14 cellular contexts compared by ENCODE assay signal in the genomic region with DNA sequence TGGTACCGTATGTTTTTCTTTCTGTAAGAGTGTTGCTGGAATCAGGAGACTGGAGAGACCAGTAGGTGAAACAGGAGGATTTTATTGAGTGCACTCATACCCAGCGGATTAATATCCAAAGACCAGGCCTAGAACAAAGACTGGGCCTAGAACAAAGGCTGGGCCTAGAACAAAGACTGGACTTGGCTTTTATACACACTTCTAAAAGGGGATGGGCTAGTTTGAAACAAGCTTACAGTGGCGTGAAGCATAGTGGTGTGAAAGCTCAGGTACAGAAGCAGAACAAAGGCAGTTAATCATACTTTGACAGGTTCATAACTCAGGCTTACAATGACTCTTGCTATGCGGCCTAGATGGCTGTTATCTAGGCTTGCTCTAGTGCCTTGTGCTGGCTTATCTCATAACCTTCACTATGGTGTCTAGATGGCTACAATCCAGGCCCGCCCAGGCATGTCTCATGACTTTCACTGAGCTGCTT.
DNase-seq lines count a peak whose midpoint lies in the region; ATAC-seq, FAIRE-seq and TF ChIP-seq lines count a peak whose summit lies in the region.
"Had no signal": no experiment of that assay in that cellular context is flagged by ENCODE, and none has a peak within 500 bp of the region (broad histone marks: within the 10 kb centered on the region; RNA-seq: fewer than 3 reads in every experiment).

No MANE protein-coding gene starts in this region.

- H2AFZ ChIP-seq in OCI-LY7 (ENCODE audit: low read length) (no peak overlapping the region), endothelial cell of umbilical vein (ENCODE audit: low read depth, low read length) (no peak overlapping the region)

- dilution Hi-C loops in endothelial cell of umbilical vein (cut with MboI; ENCODE audit: extremely low pct_ligation_motif_present, low sequenced_read_pairs) = no loop called here

- TF ChIP-seq CTCF in activated CD8-positive, alpha-beta T cell treated with anti-CD3 and anti-CD28 coated beads for 36 hours (IDR thresholded peaks at IDR 0.05) = no peak
- TF ChIP-seq CTCF in OCI-LY7 (conservative IDR thresholded peaks at IDR 0.05; ENCODE audit: low read length) = no peak
- no peak for TF ChIP-seq CTCF in endothelial cell of umbilical vein (IDR thresholded peaks at IDR 0.05; ENCODE audit: extremely low read depth in 1 of 2, insufficient read depth in 1 of 2, low read depth in 1 of 2, low read length in 2 of 2)

- H3K36me3 ChIP-seq in OCI-LY7 (ENCODE audit: insufficient read depth, low read length) (peaks cover 56% of the 10 kb centered on the region), endothelial cell of umbilical vein (ENCODE audit: control insufficient read depth in 2 of 2, extremely low read depth in 1 of 2, insufficient read depth in 2 of 2, low read length in 2 of 2) (peaks cover 0 to 4% of the 10 kb centered on the region in 2 experiments)

- no peak overlapping the region for H3K27ac ChIP-seq in OCI-LY7 (ENCODE audit: low read depth, low read length, poor library complexity, severe bottlenecking)
- no peak overlapping the region for H3K27ac ChIP-seq in endothelial cell of umbilical vein (ENCODE audit: insufficient read depth, low read depth, low read length)

- no peak for TF ChIP-seq POLR2A in endothelial cell of umbilical vein (IDR thresholded peaks at IDR 0.05; ENCODE audit: low read depth, low read length)

- no peaks in the 10 kb centered on the region for H3K27me3 Mint-ChIP-seq in activated CD8-positive, alpha-beta T cell treated with anti-CD3 and anti-CD28 coated beads for 36 hours
- no peaks in the 10 kb centered on the region for H3K27me3 Mint-ChIP-seq in activated CD8-positive, alpha-beta T cell treated with anti-CD3 and anti-CD28 coated beads, Interleukin-2, amount 10 ng/mL, durations not matched to agents 7 days and 5 days (ENCODE audit: low read depth)
- no peaks in the 10 kb centered on the region for H3K27me3 Mint-ChIP-seq in stimulated activated naive B cell treated with anti-CD40 and anti-IgM and Interleukin-4, amounts not matched to agents 10 μg/mL and 1 μg/mL and 100 μg/mL, for 72 hours
- H3K27me3 Mint-ChIP-seq: activated CD4-positive, alpha-beta memory T cell treated with anti-CD3 and anti-CD28 coated beads, Interleukin-2, amount 10 ng/mL, durations not matched to agents 7 days and 5 days had no signal

- H3K27me3 ChIP-seq in endothelial cell of umbilical vein (ENCODE audit: control insufficient read depth in 2 of 2, insufficient read depth in 2 of 2, low read length in 2 of 2) = no peaks in the 10 kb centered on the region

- H3K4me2 ChIP-seq in OCI-LY7 (ENCODE audit: low read length) = no peak overlapping the region
- H3K4me2 ChIP-seq in endothelial cell of umbilical vein (ENCODE audit: insufficient read depth, low read length) = no peak overlapping the region

- H3K9me2 ChIP-seq in OCI-LY7 (ENCODE audit: insufficient read depth, low read length) = no peaks in the 10 kb centered on the region

- DNase-seq in activated CD8-positive, alpha-beta T cell treated with anti-CD3 and anti-CD28 coated beads for 36 hours = peak; percentile 6
- DNase-seq in activated CD8-positive, alpha-beta T cell treated with anti-CD3 and anti-CD28 coated beads, Interleukin-2, amount 10 ng/mL, durations not matched to agents 7 days and 5 days = no peak
- DNase-seq in OCI-LY7 (ENCODE audit: low spot score) (peak; percentile 40), endothelial cell of umbilical vein (ENCODE audit: low read depth, low spot score) (peak; percentile 11), SW480 (ENCODE audit: low spot score) (no peak), mesenteric fat pad (ENCODE audit: low spot score) (no peak), islet precursor cell (no peak)
- DNase-seq in stimulated activated naive B cell treated with anti-CD40 and anti-IgM and Interleukin-4, amounts not matched to agents 10 μg/mL and 1 μg/mL and 100 μg/mL, for 72 hours = no peak
- DNase-seq: activated CD4-positive, alpha-beta memory T cell treated with anti-CD3 and anti-CD28 coated beads, Interleukin-2, amount 10 ng/mL, durations not matched to agents 7 days and 5 days; activated gamma-delta T cell; caudate nucleus; NCI-H1694 treated with DMSO at 0.1 percent for 48 hours; NCI-H82; posterior cingulate gyrus had no signal

- H3K9me3 ChIP-seq in OCI-LY7 (ENCODE audit: low read length) (peaks cover 30% of the 10 kb centered on the region), endothelial cell of umbilical vein (replicated peaks; ENCODE audit: control insufficient read depth, insufficient read depth, low read length) (peaks cover 3% of the 10 kb centered on the region)

- intact Hi-C loops in activated CD8-positive, alpha-beta T cell treated with anti-CD3 and anti-CD28 coated beads for 36 hours (cut with micrococcal nuclease) = no loop called here
- intact Hi-C loops in OCI-LY7 (cut with micrococcal nuclease; ENCODE audit: unreplicated experiment) (no loop called here), endothelial cell of umbilical vein (cut with micrococcal nuclease) (no loop called here)

- H3K9me3 Mint-ChIP-seq in activated CD8-positive, alpha-beta T cell treated with anti-CD3 and anti-CD28 coated beads for 36 hours = peaks cover 31% of the 10 kb centered on the region
- H3K9me3 Mint-ChIP-seq in activated CD8-positive, alpha-beta T cell treated with anti-CD3 and anti-CD28 coated beads, Interleukin-2, amount 10 ng/mL, durations not matched to agents 7 days and 5 days (ENCODE audit: insufficient read depth) = peaks cover 38% of the 10 kb centered on the region
- peaks cover 5 to 18% of the 10 kb centered on the region in 2 donors for H3K9me3 Mint-ChIP-seq in stimulated activated naive B cell treated with anti-CD40 and anti-IgM and Interleukin-4, amounts not matched to agents 10 μg/mL and 1 μg/mL and 100 μg/mL, for 72 hours

- BruUV-seq in OCI-LY7 (replicated peaks; lab: Mats Ljungman, UMichigan) (no TSS peak), endothelial cell of umbilical vein (replicated peaks; lab: Mats Ljungman, UMichigan) (no TSS peak)

- POLR2A ChIA-PET in activated CD8-positive, alpha-beta T cell treated with anti-CD3 and anti-CD28 coated beads for 36 hours (lab: Charles Lee) = interaction anchor here (0.6 kb wide), 1 partner anchor 48 kb away, joined by 3 read pairs; no protein-coding TSS in a partner anchor
- POLR2A ChIA-PET in activated CD8-positive, alpha-beta T cell treated with anti-CD3 and anti-CD28 coated beads, Interleukin-2, amount 10 ng/mL, durations not matched to agents 7 days and 5 days (lab: Charles Lee) = no interaction called here
- POLR2A ChIA-PET in OCI-LY7 (lab: Charles Lee) = no interaction called here
- POLR2A ChIA-PET in endothelial cell of umbilical vein (lab: Charles Lee) = no interaction called here

- H3K9ac ChIP-seq in endothelial cell of umbilical vein (replicated peaks; ENCODE audit: extremely low read depth, insufficient read depth, low read length) = no peak overlapping the region

- no peak for ATAC-seq in activated CD8-positive, alpha-beta T cell treated with anti-CD3 and anti-CD28 coated beads for 36 hours
- no peak for ATAC-seq in activated CD8-positive, alpha-beta T cell treated with anti-CD3 and anti-CD28 coated beads, Interleukin-2, amount 10 ng/mL, durations not matched to agents 7 days and 5 days
- ATAC-seq in stimulated activated naive B cell treated with anti-CD40 and anti-IgM and Interleukin-4, amounts not matched to agents 10 μg/mL and 1 μg/mL and 100 μg/mL, for 72 hours (replicated peaks) = no peak

- no peaks in the 10 kb centered on the region for H3K4me1 ChIP-seq in OCI-LY7 (ENCODE audit: insufficient read depth, low read length, poor library complexity, severe bottlenecking)
- H3K4me1 ChIP-seq in endothelial cell of umbilical vein (ENCODE audit: control insufficient read depth, extremely low read depth, insufficient read depth, low read length) = no peaks in the 10 kb centered on the region

- no peaks in the 10 kb centered on the region for H4K20me1 ChIP-seq in OCI-LY7 (ENCODE audit: insufficient read depth, low read length)
- no peaks in the 10 kb centered on the region for H4K20me1 ChIP-seq in endothelial cell of umbilical vein (replicated peaks; ENCODE audit: control insufficient read depth, extremely low read depth, insufficient read depth, low read length)

- peaks cover 72% of the 10 kb centered on the region for H3K36me3 Mint-ChIP-seq in activated CD8-positive, alpha-beta T cell treated with anti-CD3 and anti-CD28 coated beads for 36 hours (ENCODE audit: low read depth)
- H3K36me3 Mint-ChIP-seq in activated CD8-positive, alpha-beta T cell treated with anti-CD3 and anti-CD28 coated beads, Interleukin-2, amount 10 ng/mL, durations not matched to agents 7 days and 5 days (ENCODE audit: low read depth) = peaks cover 72% of the 10 kb centered on the region
- H3K36me3 Mint-ChIP-seq in stimulated activated naive B cell treated with anti-CD40 and anti-IgM and Interleukin-4, amounts not matched to agents 10 μg/mL and 1 μg/mL and 100 μg/mL, for 72 hours = peaks cover 49 to 64% of the 10 kb centered on the region in 2 donors

- no peaks in the 10 kb centered on the region for H3K79me2 ChIP-seq in OCI-LY7 (ENCODE audit: insufficient read depth, low read depth, low read length)
- no peaks in the 10 kb centered on the region for H3K79me2 ChIP-seq in endothelial cell of umbilical vein (ENCODE audit: control insufficient read depth, insufficient read depth, low read length)

- H3K4me1 Mint-ChIP-seq in activated CD8-positive, alpha-beta T cell treated with anti-CD3 and anti-CD28 coated beads for 36 hours (ENCODE audit: low read depth) = peaks cover 2% of the 10 kb centered on the region
- no peaks in the 10 kb centered on the region for H3K4me1 Mint-ChIP-seq in activated CD8-positive, alpha-beta T cell treated with anti-CD3 and anti-CD28 coated beads, Interleukin-2, amount 10 ng/mL, durations not matched to agents 7 days and 5 days (ENCODE audit: low read depth)
- no peaks in the 10 kb centered on the region for H3K4me1 Mint-ChIP-seq in stimulated activated naive B cell treated with anti-CD40 and anti-IgM and Interleukin-4, amounts not matched to agents 10 μg/mL and 1 μg/mL and 100 μg/mL, for 72 hours
- H3K4me1 Mint-ChIP-seq: activated CD4-positive, alpha-beta memory T cell treated with anti-CD3 and anti-CD28 coated beads, Interleukin-2, amount 10 ng/mL, durations not matched to agents 7 days and 5 days had no signal

- no peak for FAIRE-seq in endothelial cell of umbilical vein (lab: Jason Lieb, UNC)

- no peak overlapping the region for H3K4me3 Mint-ChIP-seq in activated CD8-positive, alpha-beta T cell treated with anti-CD3 and anti-CD28 coated beads for 36 hours
- no peak overlapping the region for H3K4me3 Mint-ChIP-seq in activated CD8-positive, alpha-beta T cell treated with anti-CD3 and anti-CD28 coated beads, Interleukin-2, amount 10 ng/mL, durations not matched to agents 7 days and 5 days
- no peak overlapping the region for H3K4me3 Mint-ChIP-seq in stimulated activated naive B cell treated with anti-CD40 and anti-IgM and Interleukin-4, amounts not matched to agents 10 μg/mL and 1 μg/mL and 100 μg/mL, for 72 hours
- H3K4me3 Mint-ChIP-seq: activated CD4-positive, alpha-beta memory T cell treated with anti-CD3 and anti-CD28 coated beads, Interleukin-2, amount 10 ng/mL, durations not matched to agents 7 days and 5 days had no signal

- H3K4me3 ChIP-seq in OCI-LY7 (ENCODE audit: low read depth, low read length, poor library complexity, severe bottlenecking) (no peak overlapping the region), endothelial cell of umbilical vein (replicated peaks in 1 of 3; ENCODE audit: insufficient read depth in 1 of 3, low read depth in 1 of 3, low read length in 3 of 3) (no peak overlapping the region)

- CTCF ChIA-PET in activated CD8-positive, alpha-beta T cell treated with anti-CD3 and anti-CD28 coated beads for 36 hours (lab: Charles Lee) = no interaction called here
- CTCF ChIA-PET in activated CD8-positive, alpha-beta T cell treated with anti-CD3 and anti-CD28 coated beads, Interleukin-2, amount 10 ng/mL, durations not matched to agents 7 days and 5 days (lab: Charles Lee) = interaction anchor here (1.2 kb wide), 1 partner anchor 211 kb away, joined by 6 read pairs; no protein-coding TSS in a partner anchor
- CTCF ChIA-PET in OCI-LY7 (lab: Charles Lee; ENCODE audit: unreplicated experiment) (interaction anchor here (0.6 kb wide), 1 partner anchor 79 kb away, joined by 3 read pairs; no protein-coding TSS in a partner anchor), endothelial cell of umbilical vein (lab: Charles Lee) (interaction anchor here (1.0 kb wide), 1 partner anchor 119 kb away, joined by 3 read pairs; no protein-coding TSS in a partner anchor)

- H3K27ac Mint-ChIP-seq in activated CD8-positive, alpha-beta T cell treated with anti-CD3 and anti-CD28 coated beads for 36 hours = no peak overlapping the region
- H3K27ac Mint-ChIP-seq in activated CD8-positive, alpha-beta T cell treated with anti-CD3 and anti-CD28 coated beads, Interleukin-2, amount 10 ng/mL, durations not matched to agents 7 days and 5 days = no peak overlapping the region
- H3K27ac Mint-ChIP-seq in stimulated activated naive B cell treated with anti-CD40 and anti-IgM and Interleukin-4, amounts not matched to agents 10 μg/mL and 1 μg/mL and 100 μg/mL, for 72 hours = peak overlapping the region; percentile 22
- H3K27ac Mint-ChIP-seq: activated CD4-positive, alpha-beta memory T cell treated with anti-CD3 and anti-CD28 coated beads, Interleukin-2, amount 10 ng/mL, durations not matched to agents 7 days and 5 days had no signal

- H3K9me1 ChIP-seq in endothelial cell of umbilical vein (replicated peaks; ENCODE audit: control insufficient read depth, extremely low read depth, insufficient read depth, low read length) = no peaks in the 10 kb centered on the region

Comparison
In these comparisons a context has a peak if more than half of its experiments do, and no peak if none do; other contexts are left out.
1. DNase-seq: peak in activated CD8-positive, alpha-beta T cell treated with anti-CD3 and anti-CD28 coated beads for 36 hours (single experiment), OCI-LY7 (single experiment) and endothelial cell of umbilical vein (single experiment); none in activated CD8-positive, alpha-beta T cell treated with anti-CD3 and anti-CD28 coated beads, Interleukin-2, amount 10 ng/mL, durations not matched to agents 7 days and 5 days (single experiment), stimulated activated naive B cell treated with anti-CD40 and anti-IgM and Interleukin-4, amounts not matched to agents 10 μg/mL and 1 μg/mL and 100 μg/mL, for 72 hours (single experiment), SW480 (single experiment), mesenteric fat pad (single experiment) and islet precursor cell (single experiment).